ENCODE assay signal across 18 cellular contexts in the genomic region with DNA sequence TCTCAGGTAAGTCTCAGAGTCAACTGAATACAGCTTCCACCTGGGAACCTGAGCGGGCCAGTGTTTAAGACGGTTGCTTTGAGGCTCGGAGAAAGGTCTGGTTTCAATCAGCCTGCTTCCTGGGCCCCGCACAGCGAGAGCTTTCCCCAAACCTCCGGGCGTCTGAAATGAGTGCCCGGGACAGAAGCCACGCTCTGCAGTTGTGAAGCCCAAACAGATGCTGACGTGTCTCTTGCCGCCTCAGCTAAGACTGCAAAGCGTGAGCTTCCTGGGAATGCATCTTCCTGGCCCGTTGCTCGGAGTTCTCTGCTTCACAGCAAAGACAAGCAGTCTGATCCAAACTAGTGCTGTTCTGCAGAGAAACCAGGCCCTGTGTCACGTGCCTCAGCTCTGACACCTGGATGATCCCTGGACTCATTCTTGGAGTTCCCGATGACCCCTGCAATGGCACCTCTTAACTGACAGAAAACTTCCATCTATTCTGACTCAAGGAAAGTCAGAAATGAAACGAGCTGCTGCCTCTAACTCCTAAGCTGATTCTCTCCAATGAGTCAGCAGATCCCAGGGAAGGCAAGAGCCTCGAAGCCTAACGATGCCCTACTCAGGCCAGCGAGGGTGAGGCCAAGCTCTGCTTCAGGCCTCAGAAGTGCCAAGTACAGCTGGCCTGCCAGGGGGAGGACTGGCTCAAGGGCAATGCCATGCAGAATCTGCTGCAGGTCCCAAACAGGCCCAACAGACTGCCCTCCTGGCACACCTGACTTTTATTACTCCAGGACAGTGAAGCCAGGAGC. TPM values are rescaled to one million over a fixed set of nuclear protein-coding genes. Genes with fewer than 3 reads are reported as not detected.
DNase-seq lines count a peak whose midpoint lies in the region; ATAC-seq and TF ChIP-seq lines count a peak whose summit lies in the region.
"Had no signal": no experiment of that assay in that cellular context is flagged by ENCODE, and none has a peak within 500 bp of the region (broad histone marks: within the 10 kb centered on the region; RNA-seq: fewer than 3 reads in every experiment).

No MANE protein-coding gene starts in this region.

- ATAC-seq in stimulated activated memory B cell treated with anti-CD40 and anti-IgM and Interleukin-4, amounts not matched to agents 10 μg/mL and 1 μg/mL and 100 μg/mL, for 72 hours = no peak
- ATAC-seq: activated CD8-positive, alpha-beta T cell treated with anti-CD3 and anti-CD28 coated beads for 36 hours had no signal

- no peak overlapping the region for H3K4me3 Mint-ChIP-seq in activated CD4-positive, alpha-beta T cell treated with anti-CD3 and anti-CD28 coated beads, Interleukin-2, amount 10 ng/mL, durations not matched to agents 24 days and 14 days
- H3K4me3 Mint-ChIP-seq in stimulated activated memory B cell treated with anti-CD40 and anti-IgM and Interleukin-4, amounts not matched to agents 10 μg/mL and 1 μg/mL and 100 μg/mL, for 72 hours = no peak overlapping the region
- H3K4me3 Mint-ChIP-seq: activated CD8-positive, alpha-beta T cell treated with anti-CD3 and anti-CD28 coated beads for 36 hours; activated naive CD4-positive, alpha-beta T cell treated with anti-CD3 and anti-CD28 coated beads, Interleukin-2, amount 10 ng/mL, durations not matched to agents 7 days and 5 days; type B pancreatic cell had no signal

- no peak for TF ChIP-seq POLR2A in suprapubic skin (IDR thresholded peaks at IDR 0.05)

- no peaks in the 10 kb centered on the region for H3K9me3 Mint-ChIP-seq in activated CD4-positive, alpha-beta T cell treated with anti-CD3 and anti-CD28 coated beads, Interleukin-2, amount 10 ng/mL, durations not matched to agents 24 days and 14 days
- peaks cover 2% of the 10 kb centered on the region for H3K9me3 Mint-ChIP-seq in stimulated activated memory B cell treated with anti-CD40 and anti-IgM and Interleukin-4, amounts not matched to agents 10 μg/mL and 1 μg/mL and 100 μg/mL, for 72 hours
- H3K9me3 Mint-ChIP-seq: activated CD8-positive, alpha-beta T cell treated with anti-CD3 and anti-CD28 coated beads for 36 hours; activated naive CD4-positive, alpha-beta T cell treated with anti-CD3 and anti-CD28 coated beads, Interleukin-2, amount 10 ng/mL, durations not matched to agents 7 days and 5 days; type B pancreatic cell had no signal

- H3K4me1 Mint-ChIP-seq in activated CD4-positive, alpha-beta T cell treated with anti-CD3 and anti-CD28 coated beads, Interleukin-2, amount 10 ng/mL, durations not matched to agents 24 days and 14 days = peaks cover 2% of the 10 kb centered on the region
- peaks cover 18% of the 10 kb centered on the region for H3K4me1 Mint-ChIP-seq in stimulated activated memory B cell treated with anti-CD40 and anti-IgM and Interleukin-4, amounts not matched to agents 10 μg/mL and 1 μg/mL and 100 μg/mL, for 72 hours

- H3K4me3 ChIP-seq in suprapubic skin = no peak overlapping the region
- H3K4me3 ChIP-seq: heart left ventricle had no signal

- 59% methylated on average over 14 of the region's 20 CpGs for WGBS in suprapubic skin

- DNase-seq in activated CD4-positive, alpha-beta T cell treated with anti-CD3 and anti-CD28 coated beads, Interleukin-2, amount 10 ng/mL, durations not matched to agents 24 days and 14 days = no peak
- DNase-seq in activated CD4-positive, alpha-beta T cell treated with anti-CD3 and anti-CD28 coated beads for 48 hours = no peak
- DNase-seq in islet precursor cell = peak; percentile 76
- DNase-seq in suprapubic skin (ENCODE audit: low spot score in 2 of 2) = no peak
- DNase-seq in GM13976 (ENCODE audit: low spot score) = no peak
- no peak for DNase-seq in stimulated activated CD4-positive, alpha-beta T cell treated with anti-CD3 and anti-CD28 coated beads, Interleukin-1b, Interleukin-23, amount 100 ng/mL, for 48 hours
- DNase-seq: ACHN; activated CD8-positive, alpha-beta T cell treated with anti-CD3 and anti-CD28 coated beads for 36 hours; activated naive CD4-positive, alpha-beta T cell treated with anti-CD3 and anti-CD28 coated beads, Interleukin-2, amount 10 ng/mL, durations not matched to agents 7 days and 5 days; mammary epithelial cell; NCI-H2029 had no signal

- no peak for TF ChIP-seq EP300 in suprapubic skin (IDR thresholded peaks at IDR 0.05)

- no peaks in the 10 kb centered on the region for H3K36me3 Mint-ChIP-seq in activated CD4-positive, alpha-beta T cell treated with anti-CD3 and anti-CD28 coated beads, Interleukin-2, amount 10 ng/mL, durations not matched to agents 24 days and 14 days (ENCODE audit: low read depth)
- H3K36me3 Mint-ChIP-seq in stimulated activated memory B cell treated with anti-CD40 and anti-IgM and Interleukin-4, amounts not matched to agents 10 μg/mL and 1 μg/mL and 100 μg/mL, for 72 hours = no peaks in the 10 kb centered on the region
- H3K36me3 Mint-ChIP-seq: activated naive CD4-positive, alpha-beta T cell treated with anti-CD3 and anti-CD28 coated beads, Interleukin-2, amount 10 ng/mL, durations not matched to agents 7 days and 5 days; type B pancreatic cell had no signal

- no peaks in the 10 kb centered on the region for H3K36me3 ChIP-seq in suprapubic skin
- H3K36me3 ChIP-seq: heart left ventricle had no signal

- no peaks in the 10 kb centered on the region for H3K27me3 ChIP-seq in suprapubic skin
- H3K27me3 ChIP-seq: heart left ventricle had no signal

- peak overlapping the region; percentile 45 for H3K27ac Mint-ChIP-seq in activated CD4-positive, alpha-beta T cell treated with anti-CD3 and anti-CD28 coated beads, Interleukin-2, amount 10 ng/mL, durations not matched to agents 24 days and 14 days
- H3K27ac Mint-ChIP-seq in stimulated activated memory B cell treated with anti-CD40 and anti-IgM and Interleukin-4, amounts not matched to agents 10 μg/mL and 1 μg/mL and 100 μg/mL, for 72 hours = no peak overlapping the region
- H3K27ac Mint-ChIP-seq: activated CD8-positive, alpha-beta T cell treated with anti-CD3 and anti-CD28 coated beads for 36 hours; activated naive CD4-positive, alpha-beta T cell treated with anti-CD3 and anti-CD28 coated beads, Interleukin-2, amount 10 ng/mL, durations not matched to agents 7 days and 5 days; progenitor cell of endocrine pancreas had no signal

- in situ Hi-C loops in GM13976 (cut with MboI; ENCODE audit: low sequenced_read_pairs, unreplicated experiment) = no loop called here

- H3K4me1 ChIP-seq in suprapubic skin = peaks cover 9% of the 10 kb centered on the region

- peaks cover 4% of the 10 kb centered on the region for H3K27me3 Mint-ChIP-seq in activated CD4-positive, alpha-beta T cell treated with anti-CD3 and anti-CD28 coated beads, Interleukin-2, amount 10 ng/mL, durations not matched to agents 24 days and 14 days
- H3K27me3 Mint-ChIP-seq in stimulated activated memory B cell treated with anti-CD40 and anti-IgM and Interleukin-4, amounts not matched to agents 10 μg/mL and 1 μg/mL and 100 μg/mL, for 72 hours = no peaks in the 10 kb centered on the region
- H3K27me3 Mint-ChIP-seq: activated CD8-positive, alpha-beta T cell treated with anti-CD3 and anti-CD28 coated beads for 36 hours had no signal

- intact Hi-C loops in activated CD4-positive, alpha-beta T cell treated with anti-CD3 and anti-CD28 coated beads, Interleukin-2, amount 10 ng/mL, durations not matched to agents 24 days and 14 days (cut with micrococcal nuclease) = no loop called here

- no peak for TF ChIP-seq CTCF in suprapubic skin (IDR thresholded peaks at IDR 0.05)
- TF ChIP-seq CTCF in GM13976 (IDR thresholded peaks at IDR 0.05; ENCODE audit: borderline replicate concordance, control extremely low read depth, extremely low read depth, insufficient read depth, missing control alignments) = no peak

- peak overlapping the region; percentile 46 for H3K27ac ChIP-seq in angular gyrus (ENCODE audit: low read depth, low read length)
- H3K27ac ChIP-seq in suprapubic skin = peak overlapping the region; percentile 14

- H3K9me3 ChIP-seq in suprapubic skin = no peaks in the 10 kb centered on the region
- H3K9me3 ChIP-seq: heart left ventricle had no signal

RNA-seq across cellular contexts. Expression of a gene that starts 36.5 kb away (rescaled TPM):
- 0.16 and 0.43 TPM in 2 replicates for total RNA-seq in activated CD4-positive, alpha-beta T cell treated with anti-CD3 and anti-CD28 coated beads, Interleukin-2, amount 10 ng/mL, durations not matched to agents 24 days and 14 days
- 10 to 100 TPM in 1 of 4 donors, 1 to 10 TPM in 3; 5.3 to 14.1 (median 6.3) TPM for total RNA-seq in suprapubic skin
- total RNA-seq: dermis microvascular lymphatic vessel endothelial cell had no signal

RNA-seq across cellular contexts. Expression of a gene that starts 51.0 kb away (rescaled TPM):
- total RNA-seq in activated CD4-positive, alpha-beta T cell treated with anti-CD3 and anti-CD28 coated beads, Interleukin-2, amount 10 ng/mL, durations not matched to agents 24 days and 14 days = not detected in 2 replicates
- total RNA-seq in suprapubic skin = not detected
- total RNA-seq: activated CD8-positive, alpha-beta T cell treated with anti-CD3 and anti-CD28 coated beads for 36 hours; dermis microvascular lymphatic vessel endothelial cell; heart left ventricle; mammary epithelial cell; progenitor cell of endocrine pancreas; T-helper 2 cell treated with Interferon-gamma antibody and Interleukin-4, amounts not matched to agents 100 ng/mL and 5 ng/mL, for 36 hours had no signal
